Comparison of ENCODE assay signal across 9 cellular contexts in genomic region chr18:3451166-3451988, GRCh38. TPM values are rescaled to one million over a fixed set of nuclear protein-coding genes. Genes with fewer than 3 reads are reported as not detected.
DNase-seq lines count a peak whose midpoint lies in the region; ATAC-seq, FAIRE-seq and TF ChIP-seq lines count a peak whose summit lies in the region.
"Had no signal": no experiment of that assay in that cellular context is flagged by ENCODE, and none has a peak within 500 bp of the region (broad histone marks: within the 10 kb centered on the region; RNA-seq: fewer than 3 reads in every experiment).

No MANE protein-coding gene starts in this region.

- peaks cover 63% of the 10 kb centered on the region for H3K79me2 ChIP-seq in Karpas-422 (ENCODE audit: low read length)

- ATAC-seq in heart right ventricle, result peak; percentile 40 to 73 (median 69)
- no peak for ATAC-seq in GM18873 (IDR thresholded peaks at IDR 0.05; ENCODE audit: low FRiP score, unreplicated experiment)

- no peaks in the 10 kb centered on the region for H3K9me2 ChIP-seq in Karpas-422 (replicated peaks; ENCODE audit: insufficient read depth, low read length)

- no peak for FAIRE-seq in D721Med (lab: Jason Lieb, UNC)
- FAIRE-seq: islet of Langerhans had no signal

- H4K20me1 ChIP-seq in Karpas-422 (ENCODE audit: insufficient read depth, low read depth, low read length), result peaks cover 17% of the 10 kb centered on the region

- DNase-seq in D721Med (ENCODE audit: insufficient read length, low spot score), result peak; percentile 57
- peak; percentile 84 for DNase-seq in Karpas-422
- DNase-seq in T-helper 1 cell, result peak; percentile 67 to 79 (median 74)
- DNase-seq in heart right ventricle, result peak; percentile 95 to 96
- peak; percentile 77 to 97 (median 84) for DNase-seq in posterior cingulate gyrus
- peak; percentile 93 for DNase-seq in tibial nerve (ENCODE audit: low spot score in 2 of 2)

- H3K9me3 ChIP-seq in Karpas-422 (ENCODE audit: low read length), result no peaks in the 10 kb centered on the region
- H3K9me3 ChIP-seq in heart right ventricle, result no peaks in the 10 kb centered on the region
- no peaks in the 10 kb centered on the region for H3K9me3 ChIP-seq in tibial nerve

- H3K9ac ChIP-seq in Karpas-422 (ENCODE audit: low read length), result peak overlapping the region; percentile 96

- H3K4me1 ChIP-seq in Karpas-422 (ENCODE audit: low read length), result peaks cover 61% of the 10 kb centered on the region
- peaks cover 3 to 55% (median 28%) of the 10 kb centered on the region in 9 donors for H3K4me1 ChIP-seq in heart right ventricle
- peaks cover 0 to 34% (median 24%) of the 10 kb centered on the region in 4 donors for H3K4me1 ChIP-seq in tibial nerve

- peak overlapping the region; percentile 32; the same call in 1 of the 2 replicates for H2AFZ ChIP-seq in Karpas-422 (ENCODE audit: low read length)

- TF ChIP-seq POLR2A in tibial nerve (IDR thresholded peaks at IDR 0.05), result peak in 1 of 2 donors; percentile 96

- peak overlapping the region; percentile 89 for H3K27ac ChIP-seq in Karpas-422 (ENCODE audit: low read length)
- peak overlapping the region; percentile 99 for H3K27ac ChIP-seq in adipose tissue (ENCODE audit: low read depth, low read length)
- H3K27ac ChIP-seq in heart right ventricle, result peak overlapping the region; percentile 87 to 100 (median 97)
- peak overlapping the region; percentile 97 to 99 (median 98) for H3K27ac ChIP-seq in tibial nerve

- peaks cover 16% of the 10 kb centered on the region for H3K36me3 ChIP-seq in Karpas-422 (ENCODE audit: insufficient read depth, low read length)
- H3K36me3 ChIP-seq in heart right ventricle, result peaks cover 0 to 4% (median 1%) of the 10 kb centered on the region in 9 donors
- peaks cover 0 to 3% (median 0%) of the 10 kb centered on the region in 3 donors for H3K36me3 ChIP-seq in tibial nerve

- TF ChIP-seq CTCF in D721Med (IDR thresholded peaks at IDR 0.05; ENCODE audit: insufficient read depth, missing control alignments) (no peak), heart right ventricle (IDR thresholded peaks at IDR 0.05) (no peak), tibial nerve (IDR thresholded peaks at IDR 0.05) (peak in 1 of 5 experiments; percentile 25)

- peak overlapping the region; percentile 70 for H3K4me2 ChIP-seq in Karpas-422 (ENCODE audit: low read depth, low read length, poor library complexity, severe bottlenecking)

- TF ChIP-seq EP300 in tibial nerve (IDR thresholded peaks at IDR 0.05), result peak; percentile 40 to 99

- 0% methylated on average over 50 of the region's 50 CpGs for WGBS in adipose tissue, 3 donors
- WGBS in heart right ventricle, 2 donors, result 0 to 1% methylated on average over 50 of the region's 50 CpGs
- 0% methylated on average over 28 to 50 of the region's 50 CpGs for WGBS in tibial nerve, 2 donors

- H3K27me3 ChIP-seq in Karpas-422 (ENCODE audit: low read length) (no peaks in the 10 kb centered on the region), heart right ventricle (no peaks in the 10 kb centered on the region), tibial nerve (no peaks in the 10 kb centered on the region)

- H3K4me3 ChIP-seq in Karpas-422 (ENCODE audit: low read length), result peak overlapping the region; percentile 97
- peak overlapping the region; percentile 62 to 97 (median 81) for H3K4me3 ChIP-seq in heart right ventricle
- peak overlapping the region; percentile 64 to 92 (median 80) for H3K4me3 ChIP-seq in tibial nerve

- intact Hi-C loops in heart right ventricle (cut with DNase I), result loop anchor here in 9 of 10 donors (2.0 to 10.0 kb wide), 11 partner anchors 63 to 216 kb away; partner anchors contain the start of gene MYL12B (in 2 of the 9)
- intact Hi-C loops in posterior cingulate gyrus (cut with DNase I), result loop anchor here (5.0 kb wide), 1 partner anchor 71 kb away; no protein-coding TSS in a partner anchor

RNA-seq across cellular contexts. Expression of gene TGIF1, which starts 1.4 kb away (rescaled TPM):
- total RNA-seq in Karpas-422 (2014; rRNA removed; shearing (Covaris generic); ENCODE audit: low replicate concordance), result 82.6 and 110 TPM in 2 replicates
- 10 to 100 TPM; 28.1 to 63.4 (median 59.1) TPM for polyA plus RNA-seq in adipose tissue
- total RNA-seq in heart right ventricle, result 10 to 100 TPM in 3 of 10 donors, 1 to 10 TPM in 7; 4.9 to 22.2 (median 7.9) TPM
- polyA plus RNA-seq in heart right ventricle, result 10 to 100 TPM; 19.8 to 29.0 TPM
- 10 to 100 TPM; 59.2 to 86.1 (median 70.1) TPM for total RNA-seq in tibial nerve
